In the genomic region with DNA sequence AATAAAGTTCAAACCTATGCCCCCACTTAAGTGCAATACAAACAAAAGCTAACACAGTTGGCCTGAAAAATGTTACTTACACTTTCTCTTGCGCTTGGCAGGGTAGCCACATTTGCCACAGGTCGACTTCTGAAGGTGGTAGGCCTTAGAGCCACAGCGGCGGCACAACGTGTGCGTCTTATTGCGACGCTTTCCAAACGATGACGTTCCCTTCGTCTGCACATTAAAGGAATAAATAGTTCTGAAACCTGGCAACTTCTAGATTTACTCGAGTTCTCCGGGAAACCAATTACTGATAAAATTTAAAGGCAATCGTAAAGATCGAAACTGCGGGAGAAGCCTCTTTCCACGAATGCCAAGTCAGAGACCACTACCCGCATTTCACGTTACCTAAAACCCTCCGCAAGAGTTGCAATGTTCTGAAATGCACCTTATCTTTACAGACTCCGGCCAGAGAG, we compare ENCODE assay signal across 8 cellular contexts.
A peak's percentile ranks its signal among the peaks of the same experiment; 100 is the strongest.
DNase-seq lines count a peak whose midpoint lies in the region; ATAC-seq and FAIRE-seq lines count a peak whose summit lies in the region.

No MANE protein-coding gene starts in this region.

- DNase-seq in NT2/D1 (ENCODE audit: low read depth, low spot score) (no peak), GM19239 (ENCODE audit: insufficient read length, low spot score) (no peak), SW480 (ENCODE audit: low spot score) (no peak)
- peak; percentile 29 for DNase-seq in activated naive CD8-positive, alpha-beta T cell treated with anti-CD3 and anti-CD28 coated beads, Interleukin-2, amount 50 U/mL, for 24 hours
- DNase-seq in stimulated activated CD8-positive, alpha-beta memory T cell treated with anti-CD3 and anti-CD28 coated beads, Interleukin-12 subunit alpha, Interleukin-12 subunit beta, amount 100 ng/mL, for 4 hours (ENCODE audit: low read depth), result peak; percentile 21

- no peaks in the 10 kb centered on the region for H3K27me3 Mint-ChIP-seq in activated naive CD8-positive, alpha-beta T cell treated with anti-CD3 and anti-CD28 coated beads, Interleukin-2, amount 50 U/mL, for 24 hours

- H3K9ac ChIP-seq in NT2/D1 (ENCODE audit: insufficient read length, low read depth) (peak overlapping the region; percentile 98), iPS-18a (ENCODE audit: low read length) (peak overlapping the region; percentile 100)

- FAIRE-seq in GM19239 (lab: Jason Lieb, UNC), result no peak

- H3K9me3 ChIP-seq in NT2/D1 (ENCODE audit: insufficient read depth, low read length) (no peaks in the 10 kb centered on the region), iPS-18a (ENCODE audit: control insufficient read depth, low read depth, low read length) (no peaks in the 10 kb centered on the region)

- ATAC-seq in GM19455 (IDR thresholded peaks at IDR 0.05; ENCODE audit: unreplicated experiment), result peak; percentile 0
- ATAC-seq in activated naive CD8-positive, alpha-beta T cell treated with anti-CD3 and anti-CD28 coated beads, Interleukin-2, amount 50 U/mL, for 24 hours, result no peak
- ATAC-seq in HG02571 (IDR thresholded peaks at IDR 0.05; ENCODE audit: unreplicated experiment), result no peak

- peak overlapping the region; percentile 95 for H3K4me3 ChIP-seq in NT2/D1 (ENCODE audit: insufficient read length, low read depth)
- peak overlapping the region; percentile 100 for H3K4me3 ChIP-seq in iPS-18a (ENCODE audit: low read length)

- peak overlapping the region; percentile 99 for H3K4me3 Mint-ChIP-seq in activated naive CD8-positive, alpha-beta T cell treated with anti-CD3 and anti-CD28 coated beads, Interleukin-2, amount 50 U/mL, for 24 hours

- H3K27me3 ChIP-seq in NT2/D1 (ENCODE audit: insufficient read depth, insufficient read length) (no peaks in the 10 kb centered on the region), iPS-18a (ENCODE audit: control insufficient read depth, insufficient read depth, low read length) (no peaks in the 10 kb centered on the region)

- H3K36me3 ChIP-seq in NT2/D1 (ENCODE audit: insufficient read depth, insufficient read length, low read length) (peaks cover 54% of the 10 kb centered on the region), iPS-18a (ENCODE audit: control insufficient read depth, low read depth, low read length) (peaks cover 52% of the 10 kb centered on the region)

- peak overlapping the region; percentile 100 for H3K27ac Mint-ChIP-seq in activated naive CD8-positive, alpha-beta T cell treated with anti-CD3 and anti-CD28 coated beads, Interleukin-2, amount 50 U/mL, for 24 hours

- H3K9me3 Mint-ChIP-seq in activated naive CD8-positive, alpha-beta T cell treated with anti-CD3 and anti-CD28 coated beads, Interleukin-2, amount 50 U/mL, for 24 hours, result no peaks in the 10 kb centered on the region

- H3K27ac ChIP-seq in iPS-18a (ENCODE audit: low read length), result peak overlapping the region; percentile 99

- H3K4me1 Mint-ChIP-seq in activated naive CD8-positive, alpha-beta T cell treated with anti-CD3 and anti-CD28 coated beads, Interleukin-2, amount 50 U/mL, for 24 hours, result peaks cover 58% of the 10 kb centered on the region

- H3K4me1 ChIP-seq in NT2/D1 (ENCODE audit: insufficient read depth, insufficient read length), result no peaks in the 10 kb centered on the region
- peaks cover 19% of the 10 kb centered on the region for H3K4me1 ChIP-seq in iPS-18a (ENCODE audit: control insufficient read depth, low read depth, low read length)

- peaks cover 60% of the 10 kb centered on the region for H3K36me3 Mint-ChIP-seq in activated naive CD8-positive, alpha-beta T cell treated with anti-CD3 and anti-CD28 coated beads, Interleukin-2, amount 50 U/mL, for 24 hours (ENCODE audit: low read depth)

Comparison
In these comparisons a context has a peak if more than half of its experiments do, and no peak if none do; other contexts are left out.
1. DNase-seq: peak in activated naive CD8-positive, alpha-beta T cell treated with anti-CD3 and anti-CD28 coated beads, Interleukin-2, amount 50 U/mL, for 24 hours (single experiment) and stimulated activated CD8-positive, alpha-beta memory T cell treated with anti-CD3 and anti-CD28 coated beads, Interleukin-12 subunit alpha, Interleukin-12 subunit beta, amount 100 ng/mL, for 4 hours (single experiment); none in NT2/D1 (single experiment), GM19239 (single experiment) and SW480 (single experiment).